ENCODE assay signal across 8 cellular contexts in genomic region chr9:37582548-37583157, GRCh38. TPM values are rescaled to one million over a fixed set of nuclear protein-coding genes. Genes with fewer than 3 reads are reported as not detected.
A peak's percentile ranks its signal among the peaks of the same experiment; 100 is the strongest.
DNase-seq lines count a peak whose midpoint lies in the region; ATAC-seq and TF ChIP-seq lines count a peak whose summit lies in the region.

No MANE protein-coding gene starts in this region.

- H3K9me2 ChIP-seq in neural cell (ENCODE audit: insufficient read depth, low read length): no peaks in the 10 kb centered on the region

- H3K4me3 Mint-ChIP-seq in CD4-positive, CD25-positive, alpha-beta regulatory T cell: peak overlapping the region in 1 of 4 donors; percentile 52
- no peak overlapping the region for H3K4me3 Mint-ChIP-seq in H9
- no peak overlapping the region for H3K4me3 Mint-ChIP-seq in activated naive CD4-positive, alpha-beta T cell treated with anti-CD3 and anti-CD28 coated beads, Interleukin-2, amount 10 ng/mL, durations not matched to agents 7 days and 5 days
- no peak overlapping the region for H3K4me3 Mint-ChIP-seq in activated naive CD8-positive, alpha-beta T cell treated with anti-CD3 and anti-CD28 coated beads, Interleukin-2, amount 50 U/mL, for 24 hours
- H3K4me3 Mint-ChIP-seq in activated CD4-positive, alpha-beta T cell treated with anti-CD3 and anti-CD28 coated beads for 36 hours: no peak overlapping the region

- peaks cover 6 to 16% (median 13%) of the 10 kb centered on the region in 4 donors for H3K4me1 Mint-ChIP-seq in CD4-positive, CD25-positive, alpha-beta regulatory T cell
- H3K4me1 Mint-ChIP-seq in H9: no peaks in the 10 kb centered on the region
- peaks cover 2% of the 10 kb centered on the region for H3K4me1 Mint-ChIP-seq in activated naive CD4-positive, alpha-beta T cell treated with anti-CD3 and anti-CD28 coated beads, Interleukin-2, amount 10 ng/mL, durations not matched to agents 7 days and 5 days
- peaks cover under 1% of the 10 kb centered on the region for H3K4me1 Mint-ChIP-seq in activated naive CD8-positive, alpha-beta T cell treated with anti-CD3 and anti-CD28 coated beads, Interleukin-2, amount 50 U/mL, for 24 hours
- peaks cover 7% of the 10 kb centered on the region for H3K4me1 Mint-ChIP-seq in activated CD4-positive, alpha-beta T cell treated with anti-CD3 and anti-CD28 coated beads for 36 hours

- peaks cover 3% of the 10 kb centered on the region; the same call in 1 of the 2 replicates for H3K79me2 ChIP-seq in H9 (ENCODE audit: insufficient read depth, low read length)
- no peaks in the 10 kb centered on the region for H3K79me2 ChIP-seq in neural cell (replicated peaks; ENCODE audit: insufficient read depth, low read length)

- H3K36me3 ChIP-seq in CD4-positive, CD25-positive, alpha-beta regulatory T cell (ENCODE audit: control insufficient read depth, insufficient read depth, low read length): peaks cover 58% of the 10 kb centered on the region
- H3K36me3 ChIP-seq in neural cell (ENCODE audit: insufficient read depth, low read length): no peaks in the 10 kb centered on the region

- H3K56ac ChIP-seq in H9 (ENCODE audit: insufficient read length, low read depth, low read length): no peak overlapping the region

- peaks cover 15% of the 10 kb centered on the region for H3K36me3 Mint-ChIP-seq in CD4-positive, CD25-positive, alpha-beta regulatory T cell
- peaks cover 25 to 55% (median 45%) of the 10 kb centered on the region in 3 experiments; a peak in 6 of 7 replicates for H3K36me3 Mint-ChIP-seq in H9 (ENCODE audit: insufficient read depth in 1 of 3, low read depth in 3 of 3)
- H3K36me3 Mint-ChIP-seq in activated naive CD4-positive, alpha-beta T cell treated with anti-CD3 and anti-CD28 coated beads, Interleukin-2, amount 10 ng/mL, durations not matched to agents 7 days and 5 days: peaks cover 40% of the 10 kb centered on the region
- peaks cover 64% of the 10 kb centered on the region for H3K36me3 Mint-ChIP-seq in activated naive CD8-positive, alpha-beta T cell treated with anti-CD3 and anti-CD28 coated beads, Interleukin-2, amount 50 U/mL, for 24 hours (ENCODE audit: low read depth)
- H3K36me3 Mint-ChIP-seq in activated CD4-positive, alpha-beta T cell treated with anti-CD3 and anti-CD28 coated beads for 36 hours (ENCODE audit: low read depth): peaks cover 48% of the 10 kb centered on the region

- POLR2A ChIA-PET in activated CD4-positive, alpha-beta T cell treated with anti-CD3 and anti-CD28 coated beads for 36 hours (lab: Charles Lee): no interaction called here

- H2BK15ac ChIP-seq in H9 (ENCODE audit: low read depth, low read length): no peak overlapping the region

- H4K8ac ChIP-seq in H9 (replicated peaks; ENCODE audit: insufficient read length, low read depth, low read length): no peak overlapping the region

- no peaks in the 10 kb centered on the region for H3K27me3 Mint-ChIP-seq in CD4-positive, CD25-positive, alpha-beta regulatory T cell
- H3K27me3 Mint-ChIP-seq in H9 (ENCODE audit: low read depth): no peaks in the 10 kb centered on the region
- H3K27me3 Mint-ChIP-seq in activated naive CD4-positive, alpha-beta T cell treated with anti-CD3 and anti-CD28 coated beads, Interleukin-2, amount 10 ng/mL, durations not matched to agents 7 days and 5 days: no peaks in the 10 kb centered on the region
- H3K27me3 Mint-ChIP-seq in activated naive CD8-positive, alpha-beta T cell treated with anti-CD3 and anti-CD28 coated beads, Interleukin-2, amount 50 U/mL, for 24 hours: no peaks in the 10 kb centered on the region
- H3K27me3 Mint-ChIP-seq in activated CD4-positive, alpha-beta T cell treated with anti-CD3 and anti-CD28 coated beads for 36 hours: no peaks in the 10 kb centered on the region

- DNase-seq in CD4-positive, CD25-positive, alpha-beta regulatory T cell: peak in 2 of 3 donors; percentile 24 to 72
- DNase-seq in H9 (no peak), RPMI8226 (peak; percentile 57)
- no peak for DNase-seq in activated naive CD4-positive, alpha-beta T cell treated with anti-CD3 and anti-CD28 coated beads, Interleukin-2, amount 10 ng/mL, durations not matched to agents 7 days and 5 days
- no peak for DNase-seq in activated naive CD8-positive, alpha-beta T cell treated with anti-CD3 and anti-CD28 coated beads, Interleukin-2, amount 50 U/mL, for 24 hours
- no peak for DNase-seq in activated CD4-positive, alpha-beta T cell treated with anti-CD3 and anti-CD28 coated beads for 36 hours

- H3T11ph ChIP-seq in H9 (ENCODE audit: low read length): no peak overlapping the region

- no peak overlapping the region for H3K27ac ChIP-seq in CD4-positive, CD25-positive, alpha-beta regulatory T cell (ENCODE audit: insufficient read depth, low read length, poor library complexity, severe bottlenecking)
- H3K27ac ChIP-seq in H9 (ENCODE audit: insufficient read length, low read depth, low read length) (no peak overlapping the region), neural cell (ENCODE audit: low read length) (no peak overlapping the region)

- no CpG with 5 or more reads among the region's 6 CpGs for WGBS in H9 (ENCODE audit: extremely low coverage, insufficient read length, low lambda C conversion rate)

- H2BK120ac ChIP-seq in H9 (ENCODE audit: low read depth, low read length, poor library complexity, severe bottlenecking): no peak overlapping the region

- H2BK20ac ChIP-seq in H9 (ENCODE audit: low read depth, low read length, poor library complexity, severe bottlenecking): no peak overlapping the region

- CTCF ChIA-PET in activated naive CD4-positive, alpha-beta T cell treated with anti-CD3 and anti-CD28 coated beads, Interleukin-2, amount 10 ng/mL, durations not matched to agents 7 days and 5 days (lab: Charles Lee): interaction anchor here (1.0 to 9.0 kb wide), 2 partner anchors 9 to 11 kb away, joined by 3 to 36 read pairs; partner anchors contain the start of gene TOMM5
- CTCF ChIA-PET in activated CD4-positive, alpha-beta T cell treated with anti-CD3 and anti-CD28 coated beads for 36 hours (lab: Charles Lee): interaction anchor here (1.8 kb wide), 1 partner anchor 167 kb away, joined by 4 read pairs; no protein-coding TSS in a partner anchor

- no peak overlapping the region for H2AFZ ChIP-seq in H9 (ENCODE audit: low read length)
- no peak overlapping the region for H2AFZ ChIP-seq in neural cell (ENCODE audit: low read depth, low read length)

- H4K20me1 ChIP-seq in H9 (ENCODE audit: control insufficient read depth, insufficient read depth, insufficient read length): no peaks in the 10 kb centered on the region
- no peaks in the 10 kb centered on the region for H4K20me1 ChIP-seq in neural cell (ENCODE audit: insufficient read depth)

- intact Hi-C loops in activated CD4-positive, alpha-beta T cell treated with anti-CD3 and anti-CD28 coated beads for 36 hours (cut with DNase I, micrococcal nuclease): loop anchor here in 1 of 2 experiments (2.0 kb wide), 1 partner anchor 164 kb away; no protein-coding TSS in a partner anchor

- H3K4me1 ChIP-seq in CD4-positive, CD25-positive, alpha-beta regulatory T cell (ENCODE audit: control insufficient read depth, insufficient read depth, low read length, poor library complexity, severe bottlenecking): no peaks in the 10 kb centered on the region
- no peaks in the 10 kb centered on the region for H3K4me1 ChIP-seq in H9 (ENCODE audit: insufficient read depth, low read length)

- H3K18ac ChIP-seq in H9 (ENCODE audit: insufficient read length, low read depth, low read length): no peak overlapping the region

- no peaks in the 10 kb centered on the region for H3K27me3 ChIP-seq in CD4-positive, CD25-positive, alpha-beta regulatory T cell (ENCODE audit: control insufficient read depth, insufficient read depth, low read length)
- H3K27me3 ChIP-seq in H9 (ENCODE audit: insufficient read depth, low read length) (no peaks in the 10 kb centered on the region), neural cell (ENCODE audit: insufficient read depth, low read depth, low read length) (no peaks in the 10 kb centered on the region)

- ATAC-seq in CD4-positive, CD25-positive, alpha-beta regulatory T cell (ENCODE audit: low read depth in 2 of 2): peak in 1 of 2 donors; percentile 58
- ATAC-seq in esophagus mucosa: peak; percentile 65
- no peak for ATAC-seq in activated naive CD8-positive, alpha-beta T cell treated with anti-CD3 and anti-CD28 coated beads, Interleukin-2, amount 50 U/mL, for 24 hours
- ATAC-seq in activated CD4-positive, alpha-beta T cell treated with anti-CD3 and anti-CD28 coated beads for 36 hours: no peak

- H3K4me2 ChIP-seq in H9 (ENCODE audit: insufficient read depth, insufficient read length, low read length): no peak overlapping the region
- no peak overlapping the region for H3K4me2 ChIP-seq in neural cell (ENCODE audit: low read length)

- no peak overlapping the region for H2BK12ac ChIP-seq in H9 (ENCODE audit: insufficient read length, low read depth, low read length)

- H3K23me2 ChIP-seq in H9 (ENCODE audit: insufficient read length, low read depth, low read length, poor library complexity, severe bottlenecking): no peaks in the 10 kb centered on the region

- H3K14ac ChIP-seq in H9 (ENCODE audit: insufficient read depth, low read length): no peak overlapping the region

- H4K5ac ChIP-seq in H9 (ENCODE audit: insufficient read length, low read depth, low read length): no peak overlapping the region

- peaks cover 7% of the 10 kb centered on the region for H3K79me1 ChIP-seq in H9 (ENCODE audit: insufficient read depth, low read depth, low read length, poor library complexity, severe bottlenecking)

- H3K4ac ChIP-seq in H9 (ENCODE audit: low read depth, low read length): no peak overlapping the region

- no peak overlapping the region for H3K27ac Mint-ChIP-seq in CD4-positive, CD25-positive, alpha-beta regulatory T cell
- peak overlapping the region in 1 of 3 experiments; percentile 15; a peak in 2 of 7 replicates for H3K27ac Mint-ChIP-seq in H9
- H3K27ac Mint-ChIP-seq in activated naive CD4-positive, alpha-beta T cell treated with anti-CD3 and anti-CD28 coated beads, Interleukin-2, amount 10 ng/mL, durations not matched to agents 7 days and 5 days: no peak overlapping the region
- H3K27ac Mint-ChIP-seq in activated naive CD8-positive, alpha-beta T cell treated with anti-CD3 and anti-CD28 coated beads, Interleukin-2, amount 50 U/mL, for 24 hours: no peak overlapping the region
- H3K27ac Mint-ChIP-seq in activated CD4-positive, alpha-beta T cell treated with anti-CD3 and anti-CD28 coated beads for 36 hours: no peak overlapping the region

- no peak overlapping the region for H4K91ac ChIP-seq in H9 (ENCODE audit: insufficient read length, low read depth, low read length)

- H3K9me3 ChIP-seq in CD4-positive, CD25-positive, alpha-beta regulatory T cell (ENCODE audit: control insufficient read depth in 2 of 2, low read length in 2 of 2): no peaks in the 10 kb centered on the region
- H3K9me3 ChIP-seq in H9 (ENCODE audit: control insufficient read depth, low read depth, low read length) (no peaks in the 10 kb centered on the region), neural cell (ENCODE audit: low read length) (no peaks in the 10 kb centered on the region)

- TF ChIP-seq EP300 in neural cell (conservative IDR thresholded peaks at IDR 0.05; ENCODE audit: poor library complexity, severe bottlenecking): no peak

- peak; percentile 68 for TF ChIP-seq CTCF in H9 (conservative IDR thresholded peaks at IDR 0.05)
- peak; percentile 81 for TF ChIP-seq CTCF in neural cell (IDR thresholded peaks at IDR 0.05; ENCODE audit: poor library complexity, severe bottlenecking)

- H2BK5ac ChIP-seq in H9 (ENCODE audit: insufficient read length, low read length): no peak overlapping the region

- H2AK5ac ChIP-seq in H9 (ENCODE audit: insufficient read length, low read length): no peak overlapping the region

- H3K4me3 ChIP-seq in CD4-positive, CD25-positive, alpha-beta regulatory T cell (ENCODE audit: low read depth, low read length): no peak overlapping the region
- no peak overlapping the region for H3K4me3 ChIP-seq in neural cell (ENCODE audit: low read length)

- H3F3A ChIP-seq in neural cell (ENCODE audit: insufficient read depth, low read length, poor library complexity, severe bottlenecking): no peaks in the 10 kb centered on the region

- H3K9ac ChIP-seq in H9 (ENCODE audit: extremely low read depth, insufficient read length, low read length): no peak overlapping the region
- H3K9ac ChIP-seq in neural cell (ENCODE audit: low read length): no peak overlapping the region

- TF ChIP-seq RAD21 in neural cell (conservative IDR thresholded peaks at IDR 0.05): peak; percentile 79

- H3K9me3 Mint-ChIP-seq in CD4-positive, CD25-positive, alpha-beta regulatory T cell: peaks cover 0 to 2% (median 0%) of the 10 kb centered on the region in 7 donors
- H3K9me3 Mint-ChIP-seq in H9: no peaks in the 10 kb centered on the region
- no peaks in the 10 kb centered on the region for H3K9me3 Mint-ChIP-seq in activated naive CD4-positive, alpha-beta T cell treated with anti-CD3 and anti-CD28 coated beads, Interleukin-2, amount 10 ng/mL, durations not matched to agents 7 days and 5 days
- H3K9me3 Mint-ChIP-seq in activated naive CD8-positive, alpha-beta T cell treated with anti-CD3 and anti-CD28 coated beads, Interleukin-2, amount 50 U/mL, for 24 hours: no peaks in the 10 kb centered on the region
- no peaks in the 10 kb centered on the region for H3K9me3 Mint-ChIP-seq in activated CD4-positive, alpha-beta T cell treated with anti-CD3 and anti-CD28 coated beads for 36 hours (ENCODE audit: low read depth)

- no peak overlapping the region for H3K23ac ChIP-seq in H9 (ENCODE audit: insufficient read length, low read depth, low read length)

RNA-seq across cellular contexts. Expression of gene FBXO10, which starts 6.5 kb away (rescaled TPM):
- 2.4 TPM for total RNA-seq in CD4-positive, CD25-positive, alpha-beta regulatory T cell
- polyA plus RNA-seq in CD4-positive, CD25-positive, alpha-beta regulatory T cell: 1 to 10 TPM in 1 of 4 donors, under 1 TPM in 3; 0.40 to 1.0 (median 0.68) TPM
- total RNA-seq in H9 (2021): 16.2 and 16.8 TPM in 2 replicates
- 3.4 TPM for total RNA-seq in esophagus mucosa
- 13.8 and 16.0 TPM in 2 replicates for polyA plus RNA-seq in neural cell
- polyA minus RNA-seq in neural cell: 30.7 and 33.9 TPM in 2 replicates
- total RNA-seq in activated CD4-positive, alpha-beta T cell treated with anti-CD3 and anti-CD28 coated beads for 36 hours: 1 to 10 TPM; 2.6 TPM

RNA-seq across cellular contexts. Expression of gene TOMM5, which starts 9.7 kb away (rescaled TPM):
- total RNA-seq in CD4-positive, CD25-positive, alpha-beta regulatory T cell: 31.9 TPM
- 100 to 1,000 TPM; 146 to 198 (median 168) TPM for polyA plus RNA-seq in CD4-positive, CD25-positive, alpha-beta regulatory T cell
- total RNA-seq in H9 (2021) (123 and 124 TPM in 2 replicates), esophagus mucosa (73.6 TPM)
- polyA plus RNA-seq in neural cell: 239 and 262 TPM in 2 replicates
- polyA minus RNA-seq in neural cell: 78.6 and 91.6 TPM in 2 replicates
- 100 to 1,000 TPM; 118 to 153 TPM for total RNA-seq in activated CD4-positive, alpha-beta T cell treated with anti-CD3 and anti-CD28 coated beads for 36 hours

Comparison
In these comparisons a context has a peak if more than half of its experiments do, and no peak if none do; other contexts are left out.
1. DNase-seq: peak in CD4-positive, CD25-positive, alpha-beta regulatory T cell (2 of 3) and RPMI8226 (single experiment); none in H9 (single experiment), activated naive CD4-positive, alpha-beta T cell treated with anti-CD3 and anti-CD28 coated beads, Interleukin-2, amount 10 ng/mL, durations not matched to agents 7 days and 5 days (single experiment), activated naive CD8-positive, alpha-beta T cell treated with anti-CD3 and anti-CD28 coated beads, Interleukin-2, amount 50 U/mL, for 24 hours (single experiment) and activated CD4-positive, alpha-beta T cell treated with anti-CD3 and anti-CD28 coated beads for 36 hours (single experiment).